32 cellular contexts compared by ENCODE assay signal in genomic region chr7:57427594-57427993, GRCh38. TPM values are rescaled to one million over a fixed set of nuclear protein-coding genes. Genes with fewer than 3 reads are reported as not detected.
"Had no signal": no experiment of that assay in that cellular context is flagged by ENCODE, and none has a peak within 500 bp of the region (broad histone marks: within the 10 kb centered on the region; RNA-seq: fewer than 3 reads in every experiment).

No MANE protein-coding gene starts in this region.

- H3K4me3 ChIP-seq: coronary artery, dorsolateral prefrontal cortex, esophagus squamous epithelium, gastrocnemius medialis, heart right ventricle, left lung, lower lobe of right lung had no signal

- H3K4me1 ChIP-seq: esophagus squamous epithelium, gastrocnemius medialis, heart right ventricle, left lung, lower lobe of right lung had no signal

- DNase-seq: dermis blood vessel endothelial cell; dorsolateral prefrontal cortex; effector CD4-positive, alpha-beta T cell; effector memory CD4-positive, alpha-beta T cell; esophagus squamous epithelium; foreskin fibroblast; foreskin melanocyte; gastrocnemius medialis; glutamatergic neuron; head of caudate nucleus; heart right ventricle; hippocampal formation; left cardiac atrium; left lung; left ventricle myocardium superior; lower lobe of right lung; mammary epithelial cell; midbrain; naive thymus-derived CD4-positive, alpha-beta T cell had no signal

- ATAC-seq: gastrocnemius medialis; heart right ventricle; left cardiac atrium; left lung; left ventricle myocardium superior; naive thymus-derived CD4-positive, alpha-beta T cell had no signal

- H3K27me3 Mint-ChIP-seq: memory B cell; naive thymus-derived CD4-positive, alpha-beta T cell had no signal

- H3K36me3 Mint-ChIP-seq: memory B cell; naive thymus-derived CD4-positive, alpha-beta T cell had no signal

- H3K9me3 ChIP-seq: gastrocnemius medialis, lower lobe of right lung had no signal

- H3K36me3 ChIP-seq: esophagus squamous epithelium, gastrocnemius medialis, heart right ventricle, left lung, lower lobe of right lung had no signal

- H3K4me1 Mint-ChIP-seq: memory B cell; naive thymus-derived CD4-positive, alpha-beta T cell had no signal

- H3K27ac Mint-ChIP-seq: memory B cell; naive thymus-derived CD4-positive, alpha-beta T cell had no signal

- H3K27me3 ChIP-seq: gastrocnemius medialis had no signal

- H3K4me3 Mint-ChIP-seq: memory B cell; naive thymus-derived CD4-positive, alpha-beta T cell had no signal

- H3K27ac ChIP-seq: coronary artery, dorsolateral prefrontal cortex, esophagus squamous epithelium, gastrocnemius medialis, heart right ventricle, left lung, lower lobe of right lung had no signal

- FAIRE-seq: endothelial cell of umbilical vein, islet of Langerhans, keratinocyte had no signal

RNA-seq across cellular contexts. Expression of gene ZNF716, which starts 22.4 kb away (rescaled TPM):
- total RNA-seq: endothelial cell of umbilical vein; epithelial cell of proximal tubule; esophagus squamous epithelium; gastrocnemius medialis; glomerular endothelial cell; heart right ventricle; kidney epithelial cell; left cardiac atrium; left lung; left ventricle myocardium superior; lower leg skin; lower lobe of right lung; mammary epithelial cell; mesenteric fat pad; mononuclear cell; mucosa of gallbladder; naive thymus-derived CD4-positive, alpha-beta T cell had no signal
- polyA plus RNA-seq: endothelial cell of umbilical vein; esophagus; heart right ventricle; keratinocyte; mammary epithelial cell; naive thymus-derived CD4-positive, alpha-beta T cell had no signal
